In genomic region chr5:1901081-1901480, GRCh38 we compare ENCODE assay signal across 24 cellular contexts. TPM values are rescaled to one million over a fixed set of nuclear protein-coding genes. Genes with fewer than 3 reads are reported as not detected.
DNase-seq lines count a peak whose midpoint lies in the region; ATAC-seq and TF ChIP-seq lines count a peak whose summit lies in the region.
"Had no signal": no experiment of that assay in that cellular context is flagged by ENCODE, and none has a peak within 500 bp of the region (broad histone marks: within the 10 kb centered on the region; RNA-seq: fewer than 3 reads in every experiment).

No MANE protein-coding gene starts in this region.

- TF ChIP-seq CTCF in CD14-positive monocyte (IDR thresholded peaks at IDR 0.05) (no peak), fibroblast of pulmonary artery (IDR thresholded peaks at IDR 0.05; ENCODE audit: low read length, missing control alignments) (no peak)

- H3K9me2 ChIP-seq in Karpas-422 (replicated peaks; ENCODE audit: insufficient read depth, low read length), result no peaks in the 10 kb centered on the region

- H3K27ac ChIP-seq in Karpas-422 (ENCODE audit: low read length), result no peak overlapping the region
- H3K27ac ChIP-seq: BLaER1, PC-9, SJSA1 had no signal

- no peaks in the 10 kb centered on the region for H3K27me3 ChIP-seq in MG63
- H3K27me3 ChIP-seq in Karpas-422 (ENCODE audit: low read length), result no peaks in the 10 kb centered on the region
- H3K27me3 ChIP-seq: BLaER1 had no signal

- no peaks in the 10 kb centered on the region for H3K4me1 ChIP-seq in Karpas-422 (ENCODE audit: low read length)
- H3K4me1 ChIP-seq: SJSA1 had no signal

- intact Hi-C loops in CD14-positive monocyte (cut with micrococcal nuclease), result no loop called here

- H3K4me3 ChIP-seq in MG63, result no peak overlapping the region
- H3K4me3 ChIP-seq in fibroblast of pulmonary artery (replicated peaks; ENCODE audit: low read depth, low read length), result no peak overlapping the region
- H3K4me3 ChIP-seq in Karpas-422 (ENCODE audit: low read length), result no peak overlapping the region
- H3K4me3 ChIP-seq: BLaER1, GM12878, PC-9, SJSA1 had no signal

- no peaks in the 10 kb centered on the region for H3K36me3 Mint-ChIP-seq in CD14-positive monocyte

- H3K36me3 ChIP-seq in MG63, result peaks cover 5% of the 10 kb centered on the region; the same call in 1 of the 2 replicates
- H3K36me3 ChIP-seq in Karpas-422 (ENCODE audit: insufficient read depth, low read length), result no peaks in the 10 kb centered on the region
- H3K36me3 ChIP-seq: BLaER1, SJSA1 had no signal

- H4K20me1 ChIP-seq in Karpas-422 (ENCODE audit: insufficient read depth, low read depth, low read length), result no peaks in the 10 kb centered on the region
- H4K20me1 ChIP-seq: BLaER1 had no signal

- H3K4me1 Mint-ChIP-seq in CD14-positive monocyte, result no peaks in the 10 kb centered on the region

- H2AFZ ChIP-seq in Karpas-422 (ENCODE audit: low read length), result no peak overlapping the region
- H2AFZ ChIP-seq: PC-9 had no signal

- no peak overlapping the region for H3K4me3 Mint-ChIP-seq in CD14-positive monocyte
- H3K4me3 Mint-ChIP-seq: CD4-positive, alpha-beta T cell had no signal

- H3K4me2 ChIP-seq in Karpas-422 (ENCODE audit: low read depth, low read length, poor library complexity, severe bottlenecking), result no peak overlapping the region
- H3K4me2 ChIP-seq: BLaER1, PC-9 had no signal

- peaks cover 2 to 13% (median 3%) of the 10 kb centered on the region in 3 donors for H3K27me3 Mint-ChIP-seq in CD14-positive monocyte (ENCODE audit: low read depth in 3 of 3)

- H3K9me3 Mint-ChIP-seq in CD14-positive monocyte, result peaks cover 9 to 22% (median 12%) of the 10 kb centered on the region in 7 donors
- H3K9me3 Mint-ChIP-seq: CD4-positive, alpha-beta T cell had no signal

- DNase-seq in CD14-positive monocyte (ENCODE audit: low spot score), result peak; percentile 10
- peak; percentile 98 for DNase-seq in MG63
- DNase-seq in fibroblast of pulmonary artery (ENCODE audit: low read depth), result peak; percentile 6
- peak; percentile 36 for DNase-seq in stromal cell of bone marrow (ENCODE audit: low read depth)
- DNase-seq in Karpas-422, result no peak
- DNase-seq: CD4-positive, alpha-beta T cell; GDM1; H7; KBM-7; NCI-H1092; NCI-H1417 treated with DMSO at 0.1 percent for 48 hours; NCI-H1694 treated with DMSO at 0.1 percent for 48 hours; NCI-H2081; NCI-H2227 treated with DMSO at 0.1 percent for 48 hours; NCI-H526 treated with DMSO at 0.1 percent for 48 hours; PC-9; Right ventricle myocardium superior had no signal

- ATAC-seq in GM21367 (IDR thresholded peaks at IDR 0.05; ENCODE audit: unreplicated experiment) (no peak), HG03135 (IDR thresholded peaks at IDR 0.05; ENCODE audit: unreplicated experiment) (no peak)
- ATAC-seq: GM12878 had no signal

- H3K27ac Mint-ChIP-seq in CD14-positive monocyte, result no peak overlapping the region
- H3K27ac Mint-ChIP-seq: CD4-positive, alpha-beta T cell had no signal

- H3K9me3 ChIP-seq in MG63 (peaks cover 34% of the 10 kb centered on the region), Karpas-422 (ENCODE audit: low read length) (no peaks in the 10 kb centered on the region)

- H3K9ac ChIP-seq in Karpas-422 (ENCODE audit: low read length), result no peak overlapping the region
- H3K9ac ChIP-seq: BLaER1 had no signal

- H3K79me2 ChIP-seq in Karpas-422 (ENCODE audit: low read length), result no peaks in the 10 kb centered on the region

RNA-seq across cellular contexts. Expression of gene IRX4, which starts 18.4 kb away (rescaled TPM):
- polyA plus RNA-seq in CD14-positive monocyte, result not detected
- 0.66 and 5.1 TPM in 2 replicates for total RNA-seq in MG63 (2014; rRNA removed; shearing (Covaris generic); ENCODE audit: low replicate concordance)
- not detected in 2 replicates for total RNA-seq in Karpas-422 (2014; rRNA removed; shearing (Covaris generic); ENCODE audit: low replicate concordance)
- total RNA-seq: A172; CD4-positive, alpha-beta T cell; GM12878; PC-9; RPMI7951; SJSA1 had no signal
- polyA plus RNA-seq: GM12878 had no signal
